Comparison of ENCODE assay signal across 14 cellular contexts in the genomic region with DNA sequence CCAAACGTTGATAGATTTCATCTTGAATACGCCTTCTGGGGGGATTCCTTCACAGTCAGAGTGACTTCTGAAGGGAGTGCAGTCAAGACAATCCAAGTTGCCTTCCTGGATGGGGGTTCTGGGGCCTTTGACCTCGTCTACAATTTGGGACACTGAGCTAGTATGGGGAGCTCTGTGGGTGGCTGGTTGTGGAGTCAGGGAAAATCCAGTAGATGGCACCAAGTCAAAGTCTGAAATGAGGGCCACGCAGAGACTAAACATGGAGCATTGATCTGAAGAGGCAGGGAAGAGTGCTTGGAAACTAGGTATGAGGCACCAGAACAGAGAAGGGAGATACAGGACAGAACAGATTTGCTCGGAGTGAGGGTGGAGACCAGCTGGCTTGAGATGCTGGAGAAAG. TPM values are rescaled to one million over a fixed set of nuclear protein-coding genes. Genes with fewer than 3 reads are reported as not detected.
DNase-seq lines count a peak whose midpoint lies in the region; ATAC-seq and TF ChIP-seq lines count a peak whose summit lies in the region.
"Had no signal": no experiment of that assay in that cellular context is flagged by ENCODE, and none has a peak within 500 bp of the region (broad histone marks: within the 10 kb centered on the region; RNA-seq: fewer than 3 reads in every experiment).

No MANE protein-coding gene starts in this region.

- no peak overlapping the region for H4K8ac ChIP-seq in trophoblast cell (ENCODE audit: low read depth, low read length)

- H3K36me3 ChIP-seq in stomach smooth muscle (ENCODE audit: control insufficient read depth in 2 of 2, insufficient read depth in 2 of 2, low read length in 2 of 2) (no peaks in the 10 kb centered on the region), trophoblast cell (ENCODE audit: control insufficient read depth in 1 of 2, insufficient read depth in 2 of 2, low read length in 2 of 2) (no peaks in the 10 kb centered on the region), GM23338 (ENCODE audit: insufficient read depth) (no peaks in the 10 kb centered on the region)

- no peaks in the 10 kb centered on the region for H3K36me3 Mint-ChIP-seq in activated naive CD4-positive, alpha-beta T cell treated with anti-CD3 and anti-CD28 coated beads, Interleukin-2, amount 50 U/mL, for 72 hours
- no peaks in the 10 kb centered on the region for H3K36me3 Mint-ChIP-seq in GM23338 (ENCODE audit: low read depth)
- H3K36me3 Mint-ChIP-seq: natural killer cell treated with Interleukin-12 subunit alpha and Interleukin-12 subunit beta and Interleukin-15 and Interleukin-18, amount 100 ng/mL, for 72 hours had no signal

- H4K91ac ChIP-seq in trophoblast cell (ENCODE audit: low read depth, low read length) = no peak overlapping the region

- H2BK5ac ChIP-seq in trophoblast cell (ENCODE audit: low read depth, low read length, poor library complexity) = no peak overlapping the region

- peaks cover 0 to 4% of the 10 kb centered on the region in 2 donors for H3K9me3 Mint-ChIP-seq in activated naive CD4-positive, alpha-beta T cell treated with anti-CD3 and anti-CD28 coated beads, Interleukin-2, amount 50 U/mL, for 72 hours
- H3K9me3 Mint-ChIP-seq in GM23338 = no peaks in the 10 kb centered on the region
- H3K9me3 Mint-ChIP-seq: natural killer cell treated with Interleukin-12 subunit alpha and Interleukin-12 subunit beta and Interleukin-15 and Interleukin-18, amount 100 ng/mL, for 72 hours had no signal

- H4K12ac ChIP-seq in trophoblast cell (ENCODE audit: low read depth, low read length) = no peak overlapping the region

- H3K9me2 ChIP-seq in GM23338 (ENCODE audit: insufficient read depth) = peaks cover 10% of the 10 kb centered on the region; the same call in 1 of the 2 replicates

- no peaks in the 10 kb centered on the region for H3K9me3 ChIP-seq in stomach smooth muscle (ENCODE audit: control insufficient read depth in 2 of 2, low read length in 2 of 2)
- no peaks in the 10 kb centered on the region for H3K9me3 ChIP-seq in trophoblast cell (ENCODE audit: insufficient read depth, low read depth, low read length)

- peak overlapping the region; percentile 18 for H3K27ac ChIP-seq in stomach smooth muscle (ENCODE audit: low read length)
- no peak overlapping the region for H3K27ac ChIP-seq in trophoblast cell (ENCODE audit: low read depth, low read length)
- no peak overlapping the region for H3K27ac ChIP-seq in GM23338 (ENCODE audit: low read depth)

- peak; percentile 63 for TF ChIP-seq CTCF in epithelial cell of proximal tubule (conservative IDR thresholded peaks at IDR 0.05; ENCODE audit: low read depth, low read length)
- TF ChIP-seq CTCF in GM23338 (conservative IDR thresholded peaks at IDR 0.05; ENCODE audit: low read depth in 2 of 2) = peak in 1 of 2 experiments; percentile 43; a peak in 2 of 4 replicates
- no peak for TF ChIP-seq CTCF in foreskin fibroblast (IDR thresholded peaks at IDR 0.05; ENCODE audit: low read depth, low read length)

- no peaks in the 10 kb centered on the region for H3K79me2 ChIP-seq in trophoblast cell (ENCODE audit: control insufficient read depth, insufficient read depth, low read length, poor library complexity)
- no peaks in the 10 kb centered on the region for H3K79me2 ChIP-seq in GM23338 (replicated peaks; ENCODE audit: insufficient read depth)

- no peak overlapping the region for H3K18ac ChIP-seq in trophoblast cell (ENCODE audit: low read length)

- no peak overlapping the region for H2AK5ac ChIP-seq in trophoblast cell (ENCODE audit: low read length)

- H3K23ac ChIP-seq in trophoblast cell (ENCODE audit: low read length) = no peak overlapping the region

- no peak overlapping the region for H2AFZ ChIP-seq in trophoblast cell (ENCODE audit: insufficient read depth, low read length, poor library complexity)
- no peak overlapping the region for H2AFZ ChIP-seq in GM23338

- H3K14ac ChIP-seq in trophoblast cell (ENCODE audit: low read length) = no peak overlapping the region

- H3K9ac ChIP-seq in stomach smooth muscle (ENCODE audit: low read length in 2 of 2) (no peak overlapping the region), trophoblast cell (ENCODE audit: low read length) (no peak overlapping the region)

- H3K27ac Mint-ChIP-seq in activated naive CD4-positive, alpha-beta T cell treated with anti-CD3 and anti-CD28 coated beads, Interleukin-2, amount 50 U/mL, for 72 hours = peak overlapping the region in 1 of 2 donors; percentile 9
- H3K27ac Mint-ChIP-seq in GM23338 = no peak overlapping the region
- H3K27ac Mint-ChIP-seq: natural killer cell treated with Interleukin-12 subunit alpha and Interleukin-12 subunit beta and Interleukin-15 and Interleukin-18, amount 100 ng/mL, for 72 hours had no signal

- no peak overlapping the region for H3K4me2 ChIP-seq in trophoblast cell (ENCODE audit: low read length)
- H3K4me2 ChIP-seq in GM23338 = no peak overlapping the region

- DNase-seq in activated naive CD4-positive, alpha-beta T cell treated with anti-CD3 and anti-CD28 coated beads, Interleukin-2, amount 50 U/mL, for 72 hours (ENCODE audit: low spot score in 2 of 2) = no peak
- DNase-seq in activated naive CD4-positive, alpha-beta T cell treated with anti-CD3 and anti-CD28 coated beads, Interleukin-2, amount 50 U/mL, for 16 hours = no peak
- DNase-seq in RPMI7951 (ENCODE audit: low read depth) = peak; percentile 61
- DNase-seq in epithelial cell of proximal tubule (ENCODE audit: low read depth) = no peak
- no peak for DNase-seq in trophoblast cell
- no peak for DNase-seq in GM23338 (ENCODE audit: low spot score)
- no peak for DNase-seq in foreskin fibroblast
- DNase-seq: activated T-cell treated with anti-CD3 and anti-CD28 coated beads for 4 hours, NCI-H1694 treated with DMSO at 0.1 percent for 48 hours, T1000 had no signal

- H3K4me1 ChIP-seq in stomach smooth muscle (ENCODE audit: control insufficient read depth, insufficient read depth, low read length) (peaks cover 26% of the 10 kb centered on the region), trophoblast cell (ENCODE audit: control insufficient read depth in 1 of 2, insufficient read depth in 2 of 2, low read length in 2 of 2) (peaks cover 0 to 7% of the 10 kb centered on the region in 2 experiments), GM23338 (ENCODE audit: insufficient read depth) (no peaks in the 10 kb centered on the region)

- no peaks in the 10 kb centered on the region for H3F3A ChIP-seq in GM23338 (replicated peaks; ENCODE audit: low read depth)

- no CpG with 5 or more reads among the region's 5 CpGs for WGBS in trophoblast cell (ENCODE audit: extremely low coverage, insufficient coverage, insufficient read length)

- ATAC-seq in activated naive CD4-positive, alpha-beta T cell treated with anti-CD3 and anti-CD28 coated beads, Interleukin-2, amount 50 U/mL, for 72 hours = peak; percentile 60 to 67
- ATAC-seq in GM23338 = no peak

- no peaks in the 10 kb centered on the region for H3K27me3 ChIP-seq in stomach smooth muscle (ENCODE audit: control insufficient read depth in 1 of 2, insufficient read depth in 2 of 2, low read length in 2 of 2)
- H3K27me3 ChIP-seq in trophoblast cell (ENCODE audit: insufficient read depth, low read length) = no peaks in the 10 kb centered on the region
- no peaks in the 10 kb centered on the region for H3K27me3 ChIP-seq in GM23338 (ENCODE audit: insufficient read depth)

- no peak overlapping the region for H3K4me3 Mint-ChIP-seq in GM23338
- H3K4me3 Mint-ChIP-seq: natural killer cell treated with Interleukin-12 subunit alpha and Interleukin-12 subunit beta and Interleukin-15 and Interleukin-18, amount 100 ng/mL, for 72 hours had no signal

- no peak overlapping the region for H3K4ac ChIP-seq in trophoblast cell (ENCODE audit: low read depth, low read length)

- no peaks in the 10 kb centered on the region for H4K20me1 ChIP-seq in GM23338 (replicated peaks; ENCODE audit: insufficient read depth)

- no peak overlapping the region for H3K4me3 ChIP-seq in epithelial cell of proximal tubule (ENCODE audit: low read depth, low read length)
- H3K4me3 ChIP-seq in stomach smooth muscle (ENCODE audit: low read length in 2 of 2) = no peak overlapping the region
- no peak overlapping the region for H3K4me3 ChIP-seq in trophoblast cell (ENCODE audit: low read depth, low read length)
- H3K4me3 ChIP-seq in GM23338 = no peak overlapping the region
- H3K4me3 ChIP-seq in foreskin fibroblast (ENCODE audit: low read depth in 1 of 2, low read length in 2 of 2) = no peak overlapping the region

- no peaks in the 10 kb centered on the region; the same call in 2 of the 3 replicates for H3K4me1 Mint-ChIP-seq in GM23338

- no peaks in the 10 kb centered on the region for H3K27me3 Mint-ChIP-seq in GM23338 (ENCODE audit: insufficient read depth, low read depth, poor library complexity)
- H3K27me3 Mint-ChIP-seq: natural killer cell treated with Interleukin-12 subunit alpha and Interleukin-12 subunit beta and Interleukin-15 and Interleukin-18, amount 100 ng/mL, for 72 hours had no signal

- no peak overlapping the region for H2BK120ac ChIP-seq in trophoblast cell (ENCODE audit: insufficient read depth, low read length, poor library complexity)

- H2BK12ac ChIP-seq in trophoblast cell (ENCODE audit: low read length) = no peak overlapping the region

- H3K79me1 ChIP-seq in trophoblast cell (ENCODE audit: low read length) = no peaks in the 10 kb centered on the region

TF ChIP-seq in GM23338, 12 proteins besides CTCF, POLR2A, EP300 and RAD21 (continues in another document):
- TF ChIP-seq CREB1 (CRISPR knock-in tag; IDR thresholded peaks at IDR 0.05; ENCODE audit: low read depth) = no peak
- TF ChIP-seq, protein P1, sequence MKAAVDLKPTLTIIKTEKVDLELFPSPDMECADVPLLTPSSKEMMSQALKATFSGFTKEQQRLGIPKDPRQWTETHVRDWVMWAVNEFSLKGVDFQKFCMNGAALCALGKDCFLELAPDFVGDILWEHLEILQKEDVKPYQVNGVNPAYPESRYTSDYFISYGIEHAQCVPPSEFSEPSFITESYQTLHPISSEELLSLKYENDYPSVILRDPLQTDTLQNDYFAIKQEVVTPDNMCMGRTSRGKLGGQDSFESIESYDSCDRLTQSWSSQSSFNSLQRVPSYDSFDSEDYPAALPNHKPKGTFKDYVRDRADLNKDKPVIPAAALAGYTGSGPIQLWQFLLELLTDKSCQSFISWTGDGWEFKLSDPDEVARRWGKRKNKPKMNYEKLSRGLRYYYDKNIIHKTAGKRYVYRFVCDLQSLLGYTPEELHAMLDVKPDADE (IDR thresholded peaks at IDR 0.05) = no peak

RNA-seq across cellular contexts. Expression of a gene that starts 43.6 kb away (rescaled TPM):
- total RNA-seq in activated naive CD4-positive, alpha-beta T cell treated with anti-CD3 and anti-CD28 coated beads, Interleukin-2, amount 50 U/mL, for 72 hours = not detected
- total RNA-seq in RPMI7951 (2014; rRNA removed; shearing (Covaris generic)) = 0.24 TPM in 1 of 2 replicates, not detected in the other
- 0.58 and 1.4 TPM in 2 replicates for total RNA-seq in epithelial cell of proximal tubule
- polyA plus RNA-seq in trophoblast cell (2013) = not detected in 2 replicates
- total RNA-seq in GM23338 (2014; rRNA removed; shearing (Covaris generic)) = not detected in 2 replicates
- 0.65 and 0.73 TPM in 2 replicates for polyA plus RNA-seq in GM23338 (2016; fragmentation: Nextera tagmentation; extraction: Ambion mirVana)
- total RNA-seq: bronchial epithelial cell; natural killer cell treated with Interleukin-12 subunit alpha and Interleukin-12 subunit beta and Interleukin-15 and Interleukin-18, amount 100 ng/mL, for 72 hours had no signal
- polyA plus RNA-seq: BJ had no signal
